In the genomic region with DNA sequence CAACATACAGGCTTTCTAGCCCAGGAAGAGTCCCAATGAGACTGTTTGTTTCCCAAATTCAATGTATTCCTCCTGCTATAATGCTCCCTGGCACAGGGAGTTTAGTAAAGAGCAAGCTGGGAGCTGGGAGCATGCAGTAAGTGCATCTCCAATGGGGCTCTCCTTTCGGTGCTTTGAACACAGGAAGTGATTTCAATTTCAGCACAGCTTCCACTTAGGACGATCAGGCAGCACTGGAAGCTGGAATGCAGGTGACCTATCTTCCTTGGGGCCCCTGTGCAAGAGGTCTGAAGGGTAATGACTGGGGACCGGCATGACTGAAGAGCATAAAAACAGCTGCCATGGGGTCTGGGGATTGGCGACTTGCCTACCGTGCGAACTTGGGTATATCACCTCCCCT, we compare ENCODE assay signal across 1 cellular context.
TF ChIP-seq lines count a peak whose summit lies in the region.

No MANE protein-coding gene starts in this region.

TF ChIP-seq in H1, 55 proteins besides CTCF, POLR2A, EP300 and RAD21:
- TF ChIP-seq SP1 (IDR thresholded peaks at IDR 0.05; ENCODE audit: low read depth, low read length): no peak
- TF ChIP-seq HDAC6 (IDR thresholded peaks at IDR 0.05; ENCODE audit: low read depth, low read length): no peak
- no peak for TF ChIP-seq CHD2 (IDR thresholded peaks at IDR 0.05; ENCODE audit: low read length)
- peak; percentile 40 for TF ChIP-seq CTBP2 (IDR thresholded peaks at IDR 0.05; ENCODE audit: borderline replicate concordance, insufficient read depth, insufficient read length, low read length)
- no peak for TF ChIP-seq RFX5 (IDR thresholded peaks at IDR 0.05; ENCODE audit: borderline replicate concordance, low read depth, low read length)
- no peak for TF ChIP-seq CBX5 (IDR thresholded peaks at IDR 0.05; ENCODE audit: low read depth, low read length)
